In genomic region chr17:59827721-59828477, GRCh38 we compare ENCODE assay signal across 1 cellular context.
TF ChIP-seq lines count a peak whose summit lies in the region.

No MANE protein-coding gene starts in this region.

TF ChIP-seq in GM12878, 131 proteins besides CTCF, POLR2A, EP300 and RAD21 (continued from another document and continues in another):
- TF ChIP-seq CEBPZ (IDR thresholded peaks at IDR 0.05; ENCODE audit: low read depth, low read length) (no peak), SMAD5 (IDR thresholded peaks at IDR 0.05; ENCODE audit: low read depth) (no peak), MEF2A (IDR thresholded peaks at IDR 0.05; ENCODE audit: insufficient read depth, low read depth, low read length) (no peak), CBX5 (IDR thresholded peaks at IDR 0.05; ENCODE audit: low read depth) (no peak), POLR2AphosphoS2 (IDR thresholded peaks at IDR 0.05; ENCODE audit: low read depth, low read length) (peak; percentile 51; the same call in 1 of the 2 replicates), ZNF687 (IDR thresholded peaks at IDR 0.05) (peak; percentile 68), POU2F2 (IDR thresholded peaks at IDR 0.05; ENCODE audit: borderline replicate concordance, low read depth, low read length) (no peak), ELK1 (IDR thresholded peaks at IDR 0.05; ENCODE audit: low read depth, low read length) (no peak), MLLT1 (IDR thresholded peaks at IDR 0.05) (peak; percentile 81; the same call in 1 of the 2 replicates), RUNX3 (IDR thresholded peaks at IDR 0.05; ENCODE audit: low read length) (no peak), CHD4 (IDR thresholded peaks at IDR 0.05) (no peak), FOS (IDR thresholded peaks at IDR 0.05; ENCODE audit: borderline replicate concordance, extremely low read depth, insufficient read length) (no peak), CUX1 (IDR thresholded peaks at IDR 0.05; ENCODE audit: insufficient replicate concordance, low read depth, low read length) (no peak), NFYA (IDR thresholded peaks at IDR 0.05; ENCODE audit: borderline replicate concordance, low read depth, low read length) (no peak), MYB (IDR thresholded peaks at IDR 0.05; ENCODE audit: borderline replicate concordance, low read depth, low read length) (no peak), E4F1 (IDR thresholded peaks at IDR 0.05; ENCODE audit: borderline replicate concordance, partially characterized antibody) (no peak), GABPA (IDR thresholded peaks at IDR 0.05; ENCODE audit: low read depth) (no peak), MAX (IDR thresholded peaks at IDR 0.05; ENCODE audit: low read depth, low read length) (no peak), SKIL (IDR thresholded peaks at IDR 0.05; ENCODE audit: low read depth, poor library complexity, severe bottlenecking) (no peak), PML (IDR thresholded peaks at IDR 0.05; ENCODE audit: low read length) (no peak), NKRF (conservative IDR thresholded peaks at IDR 0.05) (0 out of 2 replicates have a peak, but pooled peaks have one; percentile 23)
